14 cellular contexts compared by ENCODE assay signal in genomic region chr10:89431977-89432376, GRCh38. TPM values are rescaled to one million over a fixed set of nuclear protein-coding genes. Genes with fewer than 3 reads are reported as not detected.
A peak's percentile ranks its signal among the peaks of the same experiment; 100 is the strongest.
DNase-seq lines count a peak whose midpoint lies in the region; ATAC-seq and TF ChIP-seq lines count a peak whose summit lies in the region.
"Had no signal": no experiment of that assay in that cellular context is flagged by ENCODE, and none has a peak within 500 bp of the region (broad histone marks: within the 10 kb centered on the region; RNA-seq: fewer than 3 reads in every experiment).

No MANE protein-coding gene starts in this region.

- dilution Hi-C loops in mammary epithelial cell (cut with HindIII; ENCODE audit: low sequenced_read_pairs): no loop called here

- H3K79me2 ChIP-seq in mammary epithelial cell (ENCODE audit: insufficient read depth, low read length): no peaks in the 10 kb centered on the region

- H2AFZ ChIP-seq in mammary epithelial cell (ENCODE audit: low read depth, low read length): peak overlapping the region; percentile 61

- CTCF ChIA-PET in mammary epithelial cell (lab: Charles Lee; ENCODE audit: low non-redundant PET): no interaction called here

- no peak overlapping the region for H3K27ac Mint-ChIP-seq in HFFc6
- H3K27ac Mint-ChIP-seq: brain had no signal

- no peaks in the 10 kb centered on the region for H3K27me3 ChIP-seq in mammary epithelial cell (ENCODE audit: insufficient read depth, low read length)

- H3K4me3 ChIP-seq in mammary epithelial cell (replicated peaks in 1 of 3; ENCODE audit: insufficient read depth in 1 of 3, low read depth in 2 of 3, low read length in 3 of 3): peak overlapping the region in 1 of 3 experiments; percentile 2
- H3K4me3 ChIP-seq: mucosa of descending colon had no signal

- H3K4me3 Mint-ChIP-seq in HFFc6: no peak overlapping the region
- H3K4me3 Mint-ChIP-seq: brain had no signal

- H3K4me2 ChIP-seq in mammary epithelial cell (ENCODE audit: insufficient read depth, low read depth, low read length): peak overlapping the region; percentile 53

- H3K36me3 ChIP-seq in mammary epithelial cell (ENCODE audit: insufficient read depth, low read length): no peaks in the 10 kb centered on the region

- ATAC-seq in left lobe of liver: peak; percentile 44
- ATAC-seq: mucosa of descending colon, Panc1 had no signal

- H4K20me1 ChIP-seq in mammary epithelial cell (ENCODE audit: insufficient read depth, low read length): no peaks in the 10 kb centered on the region

- H3K27me3 Mint-ChIP-seq in HFFc6 (ENCODE audit: insufficient read depth): peaks cover 14% of the 10 kb centered on the region

- TF ChIP-seq CTCF in HFFc6 (IDR thresholded peaks at IDR 0.05) (no peak), mammary epithelial cell (conservative IDR thresholded peaks at IDR 0.05 in 1 of 2, IDR thresholded peaks at IDR 0.05 in 1 of 2; ENCODE audit: extremely low read depth in 1 of 2, insufficient read depth in 1 of 2, low read depth in 1 of 2, low read length in 2 of 2) (no peak)

- H3K9me3 Mint-ChIP-seq in HFFc6: no peaks in the 10 kb centered on the region
- H3K9me3 Mint-ChIP-seq: brain had no signal

- no peaks in the 10 kb centered on the region for H3K36me3 Mint-ChIP-seq in HFFc6 (ENCODE audit: low read depth)
- H3K36me3 Mint-ChIP-seq: brain had no signal

- H3K9ac ChIP-seq in mammary epithelial cell (ENCODE audit: insufficient read depth, low read length): no peak overlapping the region

- H3K4me1 Mint-ChIP-seq in HFFc6 (ENCODE audit: low read depth): peaks cover 30% of the 10 kb centered on the region

- H3K27ac ChIP-seq in mammary epithelial cell (ENCODE audit: insufficient read depth, low read depth, low read length): no peak overlapping the region

- H3K4me1 ChIP-seq in mammary epithelial cell (ENCODE audit: insufficient read depth, low read length): peaks cover 31% of the 10 kb centered on the region

- intact Hi-C loops in mammary epithelial cell (cut with micrococcal nuclease): no loop called here

- BruUV-seq in mammary epithelial cell (replicated peaks; lab: Mats Ljungman, UMichigan): no TSS peak

- in situ Hi-C loops in mammary epithelial cell (cut with MboI; ENCODE audit: low sequenced_read_pairs in 2 of 2): no loop called here

- peak; percentile 14 for DNase-seq in 8988T
- DNase-seq in HFFc6: peak; percentile 46
- peak; percentile 65 for DNase-seq in mammary epithelial cell
- no peak for DNase-seq in left lobe of liver (ENCODE audit: low spot score)
- DNase-seq in activated CD4-positive, CD25-positive, alpha-beta regulatory T cell (lab: John Stamatoyannopoulos, UW): no peak
- DNase-seq in NCI-H2196 treated with DMSO at 0.1 percent for 48 hours (lab: John Stamatoyannopoulos, UW; ENCODE audit: unreplicated experiment): no peak
- no peak for DNase-seq in NCI-H526 (lab: John Stamatoyannopoulos, UW)
- DNase-seq in globus pallidus (ENCODE audit: low spot score): no peak
- DNase-seq: C1 segment of cervical spinal cord, foreskin melanocyte, mucosa of descending colon, NCI-H1105 had no signal

- no peaks in the 10 kb centered on the region for H3K9me3 ChIP-seq in mammary epithelial cell (replicated peaks; ENCODE audit: insufficient read depth, low read length)
- H3K9me3 ChIP-seq: mucosa of descending colon had no signal

- WGBS in mammary epithelial cell (ENCODE audit: low coverage, missing lambda C conversion rate): 39% methylated on average over 3 of the region's 3 CpGs

RNA-seq across cellular contexts. Expression of gene IFIT5, which starts 17.6 kb away (rescaled TPM):
- 10 to 100 TPM; 19.2 to 26.1 (median 22.4) TPM for total RNA-seq in HFFc6 (2021; fragmentation: NEBNext Ultra II Directional; extraction: Animal tissue kit (Norgen Biotek cat#: 25700))
- total RNA-seq in mammary epithelial cell (10 to 100 TPM in 1 of 2 donors, 1 to 10 TPM in 1; 7.6 to 11.2 TPM), left lobe of liver (3.8 TPM)
- 4.2 TPM for polyA plus RNA-seq in mammary epithelial cell
- polyA minus RNA-seq in mammary epithelial cell: 2.5 TPM

RNA-seq across cellular contexts. Expression of gene IFIT1, which starts 39.6 kb away (rescaled TPM):
- 10 to 100 TPM; 35.7 to 52.5 (median 49.1) TPM for total RNA-seq in HFFc6 (2021; fragmentation: NEBNext Ultra II Directional; extraction: Animal tissue kit (Norgen Biotek cat#: 25700))
- 1 to 10 TPM in 1 of 2 donors, under 1 TPM in 1; 0.50 to 1.2 TPM for total RNA-seq in mammary epithelial cell
- 0.37 TPM for polyA plus RNA-seq in mammary epithelial cell
- polyA minus RNA-seq in mammary epithelial cell: 3.5 TPM
- total RNA-seq in left lobe of liver: 9.6 TPM

RNA-seq across cellular contexts. Expression of gene IFIT1B, which starts 54.1 kb away (rescaled TPM):
- not detected for total RNA-seq in HFFc6 (2021; fragmentation: NEBNext Ultra II Directional; extraction: Animal tissue kit (Norgen Biotek cat#: 25700))
- total RNA-seq in mammary epithelial cell: not detected
- polyA plus RNA-seq in mammary epithelial cell: not detected
- polyA minus RNA-seq in mammary epithelial cell: not detected
- not detected for total RNA-seq in left lobe of liver
- total RNA-seq: mucosa of descending colon had no signal

Comparison
In these comparisons a context has a peak if more than half of its experiments do, and no peak if none do; other contexts are left out.
1. DNase-seq: peak in 8988T (single experiment), HFFc6 (single experiment) and mammary epithelial cell (single experiment); none in left lobe of liver (single experiment), activated CD4-positive, CD25-positive, alpha-beta regulatory T cell (0 of 4), NCI-H2196 treated with DMSO at 0.1 percent for 48 hours (single experiment), NCI-H526 (0 of 2) and globus pallidus (single experiment).